In the genomic region with DNA sequence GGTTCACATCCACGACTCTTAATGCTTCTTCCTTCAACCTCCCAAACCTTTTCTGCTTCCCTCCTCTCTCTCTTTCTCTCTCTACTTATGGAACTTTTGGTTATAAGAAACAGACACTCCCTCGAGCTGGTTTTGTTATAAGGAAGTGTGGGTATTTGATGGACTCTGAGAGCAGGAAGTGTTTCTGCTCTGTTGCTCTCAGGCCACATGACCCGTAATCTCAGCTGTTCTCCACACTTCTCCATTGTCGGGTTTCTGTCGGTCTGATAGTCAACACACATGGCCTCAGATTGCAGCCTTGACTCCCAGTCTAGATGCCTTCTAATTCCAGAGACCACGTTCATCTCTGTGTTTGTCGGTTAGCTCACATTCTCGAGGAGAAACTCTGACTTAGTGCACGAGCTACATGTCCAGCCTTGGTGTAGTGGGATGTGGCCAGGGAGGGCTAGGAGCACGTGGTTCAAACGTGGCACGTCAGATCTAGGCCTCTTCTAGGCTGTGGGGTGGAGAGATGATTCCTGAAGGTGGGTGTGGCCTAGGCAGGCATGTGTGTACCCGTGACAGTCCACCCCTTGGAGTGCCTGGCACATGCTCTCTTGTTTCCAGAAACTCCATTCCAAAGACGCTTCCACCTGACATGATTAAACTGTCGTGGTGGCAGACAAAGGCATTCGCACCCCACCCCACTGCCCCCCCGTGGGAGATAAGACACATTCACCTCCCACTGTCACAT, we compare ENCODE assay signal across 18 cellular contexts. TPM values are rescaled to one million over a fixed set of nuclear protein-coding genes. Genes with fewer than 3 reads are reported as not detected.
A peak's percentile ranks its signal among the peaks of the same experiment; 100 is the strongest.
DNase-seq lines count a peak whose midpoint lies in the region; ATAC-seq, FAIRE-seq and TF ChIP-seq lines count a peak whose summit lies in the region.
"Had no signal": no experiment of that assay in that cellular context is flagged by ENCODE, and none has a peak within 500 bp of the region (broad histone marks: within the 10 kb centered on the region; RNA-seq: fewer than 3 reads in every experiment).

No MANE protein-coding gene starts in this region.

- H3K27me3 Mint-ChIP-seq in IgD-negative memory B cell, result no peaks in the 10 kb centered on the region
- no peaks in the 10 kb centered on the region for H3K27me3 Mint-ChIP-seq in naive B cell
- H3K27me3 Mint-ChIP-seq: stimulated activated naive CD8-positive, alpha-beta T cell treated with anti-CD3 and anti-CD28 coated beads, Interleukin-15, Interleukin-2, amounts not matched to agents 100 ng/mL and 50 ng/mL, for 24 hours had no signal

- H3K36me3 Mint-ChIP-seq in IgD-negative memory B cell (peaks cover 5% of the 10 kb centered on the region), naive B cell (peaks cover 7 to 27% of the 10 kb centered on the region in 2 donors)

- H3K79me2 ChIP-seq in DOHH2 (ENCODE audit: control insufficient read depth, low read length) (no peaks in the 10 kb centered on the region), GM12878 (ENCODE audit: control insufficient read depth, insufficient read depth, low read length) (no peaks in the 10 kb centered on the region)

- peaks cover 18 to 31% (median 29%) of the 10 kb centered on the region in 3 donors for H3K4me1 Mint-ChIP-seq in IgD-negative memory B cell
- H3K4me1 Mint-ChIP-seq in naive B cell, result peaks cover 44 to 53% (median 51%) of the 10 kb centered on the region in 3 donors

- in situ Hi-C loops in GM12878 (cut with MboI), result no loop called here

- peaks cover 11% of the 10 kb centered on the region; the same call in 1 of the 2 replicates for H3K9me3 ChIP-seq in DOHH2 (ENCODE audit: control insufficient read depth, insufficient read depth, low read length)
- peaks cover 6% of the 10 kb centered on the region; the same call in 1 of the 3 replicates for H3K9me3 ChIP-seq in GM12878 (replicated peaks; ENCODE audit: control insufficient read depth, insufficient read depth, low read length)
- H3K9me3 ChIP-seq in esophagus muscularis mucosa, result peaks cover 0 to 9% (median 0%) of the 10 kb centered on the region in 4 donors
- H3K9me3 ChIP-seq: SJCRH30 had no signal

- H3K27ac Mint-ChIP-seq in IgD-negative memory B cell (peak overlapping the region; percentile 82 to 96 (median 83)), naive B cell (peak overlapping the region; percentile 47 to 97 (median 90))
- H3K27ac Mint-ChIP-seq: activated naive CD4-positive, alpha-beta T cell treated with anti-CD3 and anti-CD28 coated beads for 36 hours; CD8-positive, alpha-beta T cell; stimulated activated naive CD8-positive, alpha-beta T cell treated with anti-CD3 and anti-CD28 coated beads, Interleukin-15, Interleukin-2, amounts not matched to agents 100 ng/mL and 50 ng/mL, for 24 hours had no signal

- peak; percentile 30 for DNase-seq in GM12878 (ENCODE audit: low read depth, low spot score)
- peak; percentile 72 for DNase-seq in naive B cell
- DNase-seq in cerebellar cortex (ENCODE audit: low spot score), result no peak
- no peak for DNase-seq in esophagus muscularis mucosa (ENCODE audit: extremely low spot score)
- DNase-seq in effector CD4-positive, alpha-beta T cell, result no peak
- DNase-seq in stimulated activated CD4-positive, alpha-beta T cell treated with anti-CD3 and anti-CD28 coated beads, Interleukin-2, amount 100 ng/mL, for 24 hours, result no peak
- DNase-seq: activated naive CD4-positive, alpha-beta T cell treated with anti-CD3 and anti-CD28 coated beads for 36 hours; CD8-positive, alpha-beta T cell; islet precursor cell; NCI-H1417 treated with DMSO at 0.1 percent for 48 hours; NCI-H510A treated with DMSO at 0.1 percent for 48 hours; SJCRH30 had no signal

- TF ChIP-seq POLR2A in GM12878 (IDR thresholded peaks at IDR 0.05; ENCODE audit: low read depth, low read length), result no peak
- no peak for TF ChIP-seq POLR2A in esophagus muscularis mucosa (IDR thresholded peaks at IDR 0.05; ENCODE audit: low read depth)

- intact Hi-C loops in GM12878 (cut with micrococcal nuclease; ENCODE audit: unreplicated experiment) (no loop called here), esophagus muscularis mucosa (cut with DNase I) (no loop called here)

- no peaks in the 10 kb centered on the region for H3K9me3 Mint-ChIP-seq in IgD-negative memory B cell
- H3K9me3 Mint-ChIP-seq in naive B cell, result peaks cover 0 to 5% (median 0%) of the 10 kb centered on the region in 7 donors
- H3K9me3 Mint-ChIP-seq: activated naive CD4-positive, alpha-beta T cell treated with anti-CD3 and anti-CD28 coated beads for 36 hours; CD8-positive, alpha-beta T cell; stimulated activated naive CD8-positive, alpha-beta T cell treated with anti-CD3 and anti-CD28 coated beads, Interleukin-15, Interleukin-2, amounts not matched to agents 100 ng/mL and 50 ng/mL, for 24 hours had no signal

- POLR2A ChIA-PET in GM12878 (lab: Charles Lee), result no interaction called here

- SMC1A ChIA-PET in GM12878 (lab: Charles Lee; ENCODE audit: uncharacterized antibody, unreplicated experiment), result no interaction called here

- FAIRE-seq in GM12878 (lab: Jason Lieb, UNC), result peak; percentile 80
- FAIRE-seq: endothelial cell of umbilical vein had no signal

- H3K4me3 ChIP-seq in DOHH2 (ENCODE audit: low read length), result 0 out of 2 replicates have a peak overlapping the region, but pooled peaks have one; percentile 1
- no peak overlapping the region for H3K4me3 ChIP-seq in GM12878
- no peak overlapping the region for H3K4me3 ChIP-seq in esophagus muscularis mucosa
- H3K4me3 ChIP-seq: cardiac muscle cell, SJCRH30 had no signal

- peaks cover 17% of the 10 kb centered on the region for H3K36me3 ChIP-seq in DOHH2 (ENCODE audit: control insufficient read depth, low read length)
- no peaks in the 10 kb centered on the region; a peak in 1 of 4 replicates for H3K36me3 ChIP-seq in GM12878 (ENCODE audit: control insufficient read depth in 2 of 2, insufficient read depth in 2 of 2, low read length in 1 of 2)
- H3K36me3 ChIP-seq in esophagus muscularis mucosa, result peaks cover 20 to 53% (median 51%) of the 10 kb centered on the region in 4 donors
- H3K36me3 ChIP-seq: SJCRH30 had no signal

- H3K9me2 ChIP-seq in DOHH2 (replicated peaks; ENCODE audit: control insufficient read depth, low read length), result no peaks in the 10 kb centered on the region

- peaks cover 6% of the 10 kb centered on the region; the same call in 1 of the 2 replicates for H3F3A ChIP-seq in DOHH2 (ENCODE audit: control insufficient read depth, insufficient read depth)

- ATAC-seq in GM12878 (peak; percentile 50), naive B cell (ENCODE audit: low read depth in 2 of 2) (peak; percentile 65)
- ATAC-seq: CD8-positive, alpha-beta T cell had no signal

- TF ChIP-seq EP300 in GM12878 (IDR thresholded peaks at IDR 0.05; ENCODE audit: borderline replicate concordance in 1 of 2, control insufficient read depth in 1 of 2, low read depth in 2 of 2, low read length in 2 of 2) (no peak), esophagus muscularis mucosa (IDR thresholded peaks at IDR 0.05) (no peak)

- CTCF ChIA-PET in GM12878 (lab: Yijun Ruan, JAX), result interaction anchor here (1.8 kb wide), 1 partner anchor 33 kb away, joined by 10 read pairs; no protein-coding TSS in a partner anchor

- H4K20me1 ChIP-seq in DOHH2 (ENCODE audit: control insufficient read depth, insufficient read depth, low read depth, low read length) (no peaks in the 10 kb centered on the region), GM12878 (ENCODE audit: control insufficient read depth, insufficient read depth) (no peaks in the 10 kb centered on the region)

- no TSS peak for BruUV-seq in GM12878 (replicated peaks; lab: Mats Ljungman, UMichigan)

- TF ChIP-seq RAD21 in GM12878 (IDR thresholded peaks at IDR 0.05; ENCODE audit: insufficient read depth, low read depth, low read length), result no peak

- TF ChIP-seq CTCF in DOHH2 (IDR thresholded peaks at IDR 0.05; ENCODE audit: low read depth, low read length, poor library complexity, severe bottlenecking) (no peak), GM12878 (IDR thresholded peaks at IDR 0.05 in 2 of 3, conservative IDR thresholded peaks at IDR 0.05 in 1 of 3; ENCODE audit: control insufficient read depth in 2 of 3, extremely low read depth in 1 of 3, insufficient read depth in 1 of 3, low read depth in 3 of 3, low read length in 3 of 3) (no peak), esophagus muscularis mucosa (IDR thresholded peaks at IDR 0.05) (no peak)

- peak overlapping the region; percentile 6 to 77 (median 30) for H3K4me3 Mint-ChIP-seq in IgD-negative memory B cell
- H3K4me3 Mint-ChIP-seq in naive B cell, result peak overlapping the region; percentile 8 to 84 (median 78)
- H3K4me3 Mint-ChIP-seq: activated naive CD4-positive, alpha-beta T cell treated with anti-CD3 and anti-CD28 coated beads for 36 hours; CD8-positive, alpha-beta T cell; stimulated activated naive CD8-positive, alpha-beta T cell treated with anti-CD3 and anti-CD28 coated beads, Interleukin-15, Interleukin-2, amounts not matched to agents 100 ng/mL and 50 ng/mL, for 24 hours had no signal

- no peak overlapping the region for H3K9ac ChIP-seq in GM12878 (ENCODE audit: control insufficient read depth, insufficient read depth, low read length)

- H3K27ac ChIP-seq in DOHH2 (ENCODE audit: low read depth, low read length) (no peak overlapping the region), GM12878 (ENCODE audit: control insufficient read depth, insufficient read depth) (no peak overlapping the region), esophagus muscularis mucosa (replicated peaks in 1 of 4) (no peak overlapping the region)
- H3K27ac ChIP-seq: cardiac muscle cell, SJCRH30, VCaP had no signal

- peak overlapping the region; percentile 71 for H2AFZ ChIP-seq in GM12878 (ENCODE audit: control insufficient read depth, low read depth, low read length)

- H3K4me2 ChIP-seq in DOHH2 (ENCODE audit: low read length), result peak overlapping the region; percentile 15; the same call in 1 of the 2 replicates
- peak overlapping the region; percentile 15 for H3K4me2 ChIP-seq in GM12878 (ENCODE audit: control insufficient read depth, insufficient read depth)

- RAD21 ChIA-PET in GM12878 (lab: Charles Lee; ENCODE audit: unreplicated experiment), result no interaction called here

- no peaks in the 10 kb centered on the region for H3K27me3 ChIP-seq in DOHH2 (ENCODE audit: control insufficient read depth, low read length)
- H3K27me3 ChIP-seq in GM12878 (replicated peaks in 1 of 2; ENCODE audit: control insufficient read depth in 2 of 2, insufficient read depth in 2 of 2, low read length in 1 of 2), result no peaks in the 10 kb centered on the region
- H3K27me3 ChIP-seq in esophagus muscularis mucosa, result no peaks in the 10 kb centered on the region
- H3K27me3 ChIP-seq: cardiac muscle cell, SJCRH30 had no signal

- WGBS in GM12878 (ENCODE audit: insufficient coverage, insufficient replicate concordance, low lambda C conversion rate, missing lambda C conversion rate), result 79% methylated on average over 17 of the region's 17 CpGs
- WGBS in esophagus muscularis mucosa, result 84% methylated on average over 12 of the region's 17 CpGs

- H3K4me1 ChIP-seq in DOHH2 (ENCODE audit: control insufficient read depth, low read length) (peaks cover 22% of the 10 kb centered on the region), GM12878 (ENCODE audit: control insufficient read depth, insufficient read depth, low read length) (peaks cover 4% of the 10 kb centered on the region), esophagus muscularis mucosa (peaks cover 19 to 29% (median 28%) of the 10 kb centered on the region in 4 donors)
- H3K4me1 ChIP-seq: SJCRH30 had no signal

RNA-seq across cellular contexts. Expression of a gene that starts 26.3 kb away (rescaled TPM):
- polyA plus RNA-seq in IgD-negative memory B cell, result 42.5 TPM
- total RNA-seq in GM12878 (2013; cell fraction: nucleolus; rRNA removed), result not detected in 2 replicates
- not detected in 2 replicates for total RNA-seq in GM12878 (2014; rRNA removed)
- total RNA-seq in GM12878 (2014; rRNA removed; fragmentation: Illumina TruSeq; extraction: Trizol), result not detected in 2 replicates
- total RNA-seq in GM12878 (2021), result not detected in 2 replicates
- not detected for polyA plus RNA-seq in GM12878 (2011; ENCODE audit: low read depth)
- polyA plus RNA-seq in GM12878 (2011; rRNA removed), result not detected in 2 replicates
- 0.60 and 0.78 TPM in 2 replicates for polyA plus RNA-seq in GM12878 (2011; cell fraction: cytosol; rRNA removed)
- polyA plus RNA-seq in GM12878 (2011; cell fraction: nucleus; rRNA removed), result 0.38 TPM in 1 of 2 replicates, not detected in the other
- 0.38 and 0.51 TPM in 2 replicates for polyA plus RNA-seq in GM12878 (2012)
- polyA plus RNA-seq in GM12878 (2014; fragmentation: Illumina TruSeq; extraction: Trizol), result not detected in 2 replicates
- not detected for polyA plus RNA-seq in GM12878 (2014; fragmentation: Nextera tagmentation; extraction: Ambion mirVana)
- not detected in 2 replicates for polyA plus RNA-seq in GM12878 (2014; rRNA removed)
- under 1 TPM in 1 of 2 experiments, not detected in 1; 0.60 TPM for polyA plus RNA-seq in GM12878 (2016; fragmentation: Nextera tagmentation; extraction: Ambion mirVana)
- polyA minus RNA-seq in GM12878 (2011; rRNA and poly(A)+ RNA removed), result not detected in 2 replicates
- polyA minus RNA-seq in GM12878 (2011; cell fraction: cytosol; rRNA and poly(A)+ RNA removed), result not detected in 2 replicates
- not detected in 2 replicates for polyA minus RNA-seq in GM12878 (2011; cell fraction: nucleus; rRNA and poly(A)+ RNA removed)
- 10 to 100 TPM; 24.1 to 53.3 (median 37.7) TPM for polyA plus RNA-seq in naive B cell (ENCODE audit: low read depth in 6 of 6)
- total RNA-seq in esophagus muscularis mucosa, result 1 to 10 TPM in 1 of 4 donors, under 1 TPM in 1, not detected in 2; 0.92 to 2.5 TPM
- total RNA-seq: activated naive CD4-positive, alpha-beta T cell treated with anti-CD3 and anti-CD28 coated beads for 36 hours; CD8-positive, alpha-beta T cell; SJCRH30 had no signal

RNA-seq across cellular contexts. Expression of a gene that starts 38.3 kb away (rescaled TPM):
- polyA plus RNA-seq in IgD-negative memory B cell (0.90 TPM), GM12878 (2011; rRNA removed) (1.5 and 2.0 TPM in 2 replicates), GM12878 (2014; fragmentation: Illumina TruSeq; extraction: Trizol) (3.3 and 4.3 TPM in 2 replicates), GM12878 (2014; fragmentation: Nextera tagmentation; extraction: Ambion mirVana) (under 1 TPM; 0.43 to 0.75 TPM), GM12878 (2014; rRNA removed) (6.9 and 9.0 TPM in 2 replicates), GM12878 (2016; fragmentation: Nextera tagmentation; extraction: Ambion mirVana) (1 to 10 TPM; 2.3 to 2.6 TPM), naive B cell (ENCODE audit: low read depth in 6 of 6) (1 to 10 TPM in 1 of 6 donors, under 1 TPM in 4, not detected in 1; 0.34 to 1.5 (median 0.45) TPM)
- total RNA-seq in GM12878 (2013; cell fraction: nucleolus; rRNA removed), result 13.9 and 21.2 TPM in 2 replicates
- total RNA-seq in GM12878 (2014; rRNA removed) (3.3 and 4.5 TPM in 2 replicates), GM12878 (2014; rRNA removed; fragmentation: Illumina TruSeq; extraction: Trizol) (2.2 and 2.8 TPM in 2 replicates), GM12878 (2021) (12.0 and 12.8 TPM in 2 replicates), esophagus muscularis mucosa (10 to 100 TPM; 18.2 to 46.2 (median 25.5) TPM)
- 2.9 TPM for polyA plus RNA-seq in GM12878 (2011; ENCODE audit: low read depth)
- polyA plus RNA-seq in GM12878 (2011; cell fraction: cytosol; rRNA removed), result 2.9 and 3.8 TPM in 2 replicates
- polyA plus RNA-seq in GM12878 (2011; cell fraction: nucleus; rRNA removed), result 11.7 and 15.6 TPM in 2 replicates
- polyA plus RNA-seq in GM12878 (2012), result 5.6 and 6.5 TPM in 2 replicates
- 2.5 and 6.0 TPM in 2 replicates for polyA minus RNA-seq in GM12878 (2011; rRNA and poly(A)+ RNA removed)
- 4.7 and 6.0 TPM in 2 replicates for polyA minus RNA-seq in GM12878 (2011; cell fraction: cytosol; rRNA and poly(A)+ RNA removed)
- 7.4 and 10.6 TPM in 2 replicates for polyA minus RNA-seq in GM12878 (2011; cell fraction: nucleus; rRNA and poly(A)+ RNA removed)

RNA-seq across cellular contexts. Expression of a gene that starts 50.7 kb away (rescaled TPM):
- polyA plus RNA-seq in IgD-negative memory B cell (not detected), GM12878 (2011; rRNA removed) (0.09 and 0.45 TPM in 2 replicates), GM12878 (2014; fragmentation: Illumina TruSeq; extraction: Trizol) (0.09 and 0.14 TPM in 2 replicates), GM12878 (2014; fragmentation: Nextera tagmentation; extraction: Ambion mirVana) (not detected), GM12878 (2014; rRNA removed) (0.20 and 1.0 TPM in 2 replicates), GM12878 (2016; fragmentation: Nextera tagmentation; extraction: Ambion mirVana) (not detected), naive B cell (ENCODE audit: low read depth in 6 of 6) (not detected)
- total RNA-seq in GM12878 (2013; cell fraction: nucleolus; rRNA removed), result 0.84 and 0.93 TPM in 2 replicates
- total RNA-seq in GM12878 (2014; rRNA removed) (0.11 TPM in 1 of 2 replicates, not detected in the other), GM12878 (2014; rRNA removed; fragmentation: Illumina TruSeq; extraction: Trizol) (0.04 and 0.09 TPM in 2 replicates), GM12878 (2021) (0.48 and 0.97 TPM in 2 replicates), esophagus muscularis mucosa (not detected)
- 0.55 TPM for polyA plus RNA-seq in GM12878 (2011; ENCODE audit: low read depth)
- 0.21 and 0.53 TPM in 2 replicates for polyA plus RNA-seq in GM12878 (2011; cell fraction: cytosol; rRNA removed)
- polyA plus RNA-seq in GM12878 (2011; cell fraction: nucleus; rRNA removed), result 3.6 and 4.1 TPM in 2 replicates
- 1.2 and 2.1 TPM in 2 replicates for polyA plus RNA-seq in GM12878 (2012)
- polyA minus RNA-seq in GM12878 (2011; rRNA and poly(A)+ RNA removed), result 0.26 and 3.4 TPM in 2 replicates
- polyA minus RNA-seq in GM12878 (2011; cell fraction: cytosol; rRNA and poly(A)+ RNA removed), result not detected in 2 replicates
- 1.9 and 2.6 TPM in 2 replicates for polyA minus RNA-seq in GM12878 (2011; cell fraction: nucleus; rRNA and poly(A)+ RNA removed)
- total RNA-seq: activated naive CD4-positive, alpha-beta T cell treated with anti-CD3 and anti-CD28 coated beads for 36 hours; CD8-positive, alpha-beta T cell; endothelial cell of umbilical vein had no signal
- polyA plus RNA-seq: endothelial cell of umbilical vein had no signal

Comparison
In these comparisons a context has a peak if more than half of its experiments do, and no peak if none do; other contexts are left out.
1. DNase-seq: peak in GM12878 (single experiment) and naive B cell (single experiment); none in cerebellar cortex (single experiment), esophagus muscularis mucosa (single experiment), effector CD4-positive, alpha-beta T cell (single experiment) and stimulated activated CD4-positive, alpha-beta T cell treated with anti-CD3 and anti-CD28 coated beads, Interleukin-2, amount 100 ng/mL, for 24 hours (0 of 2).
2. RNA of a gene that starts 26.3 kb away (polyA plus RNA-seq): 42.5 TPM in IgD-negative memory B cell (single experiment) and 24.1 to 53.3 TPM in naive B cell; 0.38 to 0.78 TPM in GM12878; every median in the first group is over 10 times any median in the second.